Comparison of ENCODE assay signal across 1 cellular context in genomic region chr16:28317040-28317880, GRCh38.
A peak's percentile ranks its signal among the peaks of the same experiment; 100 is the strongest.
TF ChIP-seq lines count a peak whose summit lies in the region.

No MANE protein-coding gene starts in this region.

TF ChIP-seq in HepG2, 621 proteins besides CTCF, POLR2A, EP300 and RAD21 (continues in another document):
- TF ChIP-seq ZNF331 (CRISPR knock-in tag; IDR thresholded peaks at IDR 0.05) (0 out of 2 replicates have a peak, but pooled peaks have one; percentile 33), MYPOP (CRISPR knock-in tag; IDR thresholded peaks at IDR 0.05) (no peak), NRL (CRISPR knock-in tag; IDR thresholded peaks at IDR 0.05; ENCODE audit: borderline replicate concordance) (no peak), ARNTL (CRISPR knock-in tag; IDR thresholded peaks at IDR 0.05) (no peak), ZSCAN9 (CRISPR knock-in tag; IDR thresholded peaks at IDR 0.05; ENCODE audit: borderline replicate concordance) (no peak), RAD51 (IDR thresholded peaks at IDR 0.05; ENCODE audit: borderline replicate concordance) (no peak), ZNF207 (IDR thresholded peaks at IDR 0.05; ENCODE audit: borderline replicate concordance) (no peak), ZNF460 (CRISPR knock-in tag; IDR thresholded peaks at IDR 0.05; ENCODE audit: borderline replicate concordance) (no peak), ZNF788 (CRISPR knock-in tag; IDR thresholded peaks at IDR 0.05; ENCODE audit: borderline replicate concordance) (no peak), NKX3-1 (CRISPR knock-in tag; IDR thresholded peaks at IDR 0.05) (no peak), SMAD1 (CRISPR knock-in tag; IDR thresholded peaks at IDR 0.05; ENCODE audit: borderline replicate concordance, low read depth) (no peak), KLF16 (CRISPR knock-in tag; IDR thresholded peaks at IDR 0.05) (peak in 1 of 2 experiments; percentile 50; a peak in 1 of 4 replicates), NR1H2 (CRISPR knock-in tag; IDR thresholded peaks at IDR 0.05; ENCODE audit: borderline replicate concordance, low read depth) (no peak), KAT8 (CRISPR knock-in tag; IDR thresholded peaks at IDR 0.05) (no peak), MXD4 (CRISPR knock-in tag; IDR thresholded peaks at IDR 0.05) (no peak), SIX1 (CRISPR knock-in tag; IDR thresholded peaks at IDR 0.05; ENCODE audit: borderline replicate concordance) (no peak), IRX3 (CRISPR knock-in tag; IDR thresholded peaks at IDR 0.05; ENCODE audit: borderline replicate concordance, low read depth) (no peak), ZNF687 (CRISPR knock-in tag; IDR thresholded peaks at IDR 0.05) (peak; percentile 43), LCORL (IDR thresholded peaks at IDR 0.05) (no peak), LCORL (CRISPR knock-in tag; IDR thresholded peaks at IDR 0.05) (no peak), DNMT3B (CRISPR knock-in tag; conservative IDR thresholded peaks at IDR 0.05) (no peak), ZNF18 (CRISPR knock-in tag; IDR thresholded peaks at IDR 0.05; ENCODE audit: insufficient replicate concordance) (no peak), PRDM15 (CRISPR knock-in tag; IDR thresholded peaks at IDR 0.05) (no peak), ZNF30 (CRISPR knock-in tag; IDR thresholded peaks at IDR 0.05) (no peak), ZNF205 (CRISPR knock-in tag; IDR thresholded peaks at IDR 0.05) (no peak), KLF15 (CRISPR knock-in tag; IDR thresholded peaks at IDR 0.05; ENCODE audit: borderline replicate concordance) (no peak), ZNF10 (CRISPR knock-in tag; IDR thresholded peaks at IDR 0.05; ENCODE audit: borderline replicate concordance, low read depth) (0 out of 2 replicates have a peak, but pooled peaks have one; percentile 42), MAFK (conservative IDR thresholded peaks at IDR 0.05 in 1 of 2, IDR thresholded peaks at IDR 0.05 in 1 of 2; ENCODE audit: low read length in 2 of 2) (peak in 1 of 2 experiments; percentile 35; a peak in 1 of 4 replicates), ZNF33B (CRISPR knock-in tag; IDR thresholded peaks at IDR 0.05) (no peak), MYC (CRISPR knock-in tag; IDR thresholded peaks at IDR 0.05; ENCODE audit: borderline replicate concordance) (0 out of 2 replicates have a peak, but pooled peaks have one; percentile 12), ZFYVE20 (CRISPR knock-in tag; IDR thresholded peaks at IDR 0.05; ENCODE audit: borderline replicate concordance, low read depth) (no peak), THAP7 (CRISPR knock-in tag; IDR thresholded peaks at IDR 0.05) (no peak), GABPA (IDR thresholded peaks at IDR 0.05; ENCODE audit: low read depth, low read length) (0 out of 2 replicates have a peak, but pooled peaks have one; percentile 12), GABPA (CRISPR knock-in tag; IDR thresholded peaks at IDR 0.05; ENCODE audit: low read depth) (no peak), HOXD1 (CRISPR knock-in tag; IDR thresholded peaks at IDR 0.05) (no peak), PRDM10 (CRISPR knock-in tag; IDR thresholded peaks at IDR 0.05; ENCODE audit: low read depth) (no peak), ZNF414 (CRISPR knock-in tag; IDR thresholded peaks at IDR 0.05) (no peak), MYNN (CRISPR knock-in tag; IDR thresholded peaks at IDR 0.05; ENCODE audit: low read depth) (no peak), NONO (IDR thresholded peaks at IDR 0.05) (no peak), NONO (CRISPR knock-in tag; conservative IDR thresholded peaks at IDR 0.05) (0 out of 2 replicates have a peak, but pooled peaks have one; percentile 37), ELF3 (CRISPR knock-in tag; IDR thresholded peaks at IDR 0.05) (0 out of 2 replicates have a peak, but pooled peaks have one; percentile 15)
- TF ChIP-seq, protein P1, sequence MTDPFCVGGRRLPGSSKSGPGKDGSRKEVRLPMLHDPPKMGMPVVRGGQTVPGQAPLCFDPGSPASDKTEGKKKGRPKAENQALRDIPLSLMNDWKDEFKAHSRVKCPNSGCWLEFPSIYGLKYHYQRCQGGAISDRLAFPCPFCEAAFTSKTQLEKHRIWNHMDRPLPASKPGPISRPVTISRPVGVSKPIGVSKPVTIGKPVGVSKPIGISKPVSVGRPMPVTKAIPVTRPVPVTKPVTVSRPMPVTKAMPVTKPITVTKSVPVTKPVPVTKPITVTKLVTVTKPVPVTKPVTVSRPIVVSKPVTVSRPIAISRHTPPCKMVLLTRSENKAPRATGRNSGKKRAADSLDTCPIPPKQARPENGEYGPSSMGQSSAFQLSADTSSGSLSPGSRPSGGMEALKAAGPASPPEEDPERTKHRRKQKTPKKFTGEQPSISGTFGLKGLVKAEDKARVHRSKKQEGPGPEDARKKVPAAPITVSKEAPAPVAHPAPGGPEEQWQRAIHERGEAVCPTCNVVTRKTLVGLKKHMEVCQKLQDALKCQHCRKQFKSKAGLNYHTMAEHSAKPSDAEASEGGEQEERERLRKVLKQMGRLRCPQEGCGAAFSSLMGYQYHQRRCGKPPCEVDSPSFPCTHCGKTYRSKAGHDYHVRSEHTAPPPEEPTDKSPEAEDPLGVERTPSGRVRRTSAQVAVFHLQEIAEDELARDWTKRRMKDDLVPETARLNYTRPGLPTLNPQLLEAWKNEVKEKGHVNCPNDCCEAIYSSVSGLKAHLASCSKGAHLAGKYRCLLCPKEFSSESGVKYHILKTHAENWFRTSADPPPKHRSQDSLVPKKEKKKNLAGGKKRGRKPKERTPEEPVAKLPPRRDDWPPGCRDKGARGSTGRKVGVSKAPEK (CRISPR knock-in tag; IDR thresholded peaks at IDR 0.05; ENCODE audit: borderline replicate concordance), result no peak
- TF ChIP-seq, protein P2, sequence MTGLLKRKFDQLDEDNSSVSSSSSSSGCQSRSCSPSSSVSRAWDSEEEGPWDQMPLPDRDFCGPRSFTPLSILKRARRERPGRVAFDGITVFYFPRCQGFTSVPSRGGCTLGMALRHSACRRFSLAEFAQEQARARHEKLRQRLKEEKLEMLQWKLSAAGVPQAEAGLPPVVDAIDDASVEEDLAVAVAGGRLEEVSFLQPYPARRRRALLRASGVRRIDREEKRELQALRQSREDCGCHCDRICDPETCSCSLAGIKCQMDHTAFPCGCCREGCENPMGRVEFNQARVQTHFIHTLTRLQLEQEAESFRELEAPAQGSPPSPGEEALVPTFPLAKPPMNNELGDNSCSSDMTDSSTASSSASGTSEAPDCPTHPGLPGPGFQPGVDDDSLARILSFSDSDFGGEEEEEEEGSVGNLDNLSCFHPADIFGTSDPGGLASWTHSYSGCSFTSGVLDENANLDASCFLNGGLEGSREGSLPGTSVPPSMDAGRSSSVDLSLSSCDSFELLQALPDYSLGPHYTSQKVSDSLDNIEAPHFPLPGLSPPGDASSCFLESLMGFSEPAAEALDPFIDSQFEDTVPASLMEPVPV (CRISPR knock-in tag; IDR thresholded peaks at IDR 0.05), result no peak
